In genomic region chr5:134135091-134135655, GRCh38 we compare ENCODE assay signal across 13 cellular contexts. TPM values are rescaled to one million over a fixed set of nuclear protein-coding genes. Genes with fewer than 3 reads are reported as not detected.
DNase-seq lines count a peak whose midpoint lies in the region; ATAC-seq and TF ChIP-seq lines count a peak whose summit lies in the region.
"Had no signal": no experiment of that assay in that cellular context is flagged by ENCODE, and none has a peak within 500 bp of the region (broad histone marks: within the 10 kb centered on the region; RNA-seq: fewer than 3 reads in every experiment).

No MANE protein-coding gene starts in this region.

- in situ Hi-C loops in transverse colon (cut with MboI; ENCODE audit: low pct_ligation_motif_present in 1 of 4, low pct_unique_long_range_greater_than_20kb in 1 of 4, low sequenced_read_pairs in 3 of 4), result no loop called here

- H3K4me1 Mint-ChIP-seq in activated T-cell treated with anti-CD3 and anti-CD28 coated beads, Interleukin-2, amount 50 U/mL, for 72 hours (ENCODE audit: low read depth), result peaks cover 100% of the 10 kb centered on the region

- CTCF ChIA-PET in OCI-LY7 (lab: Charles Lee; ENCODE audit: unreplicated experiment), result no interaction called here

- peak overlapping the region; percentile 9 for H3K27ac Mint-ChIP-seq in activated T-cell treated with anti-CD3 and anti-CD28 coated beads, Interleukin-2, amount 50 U/mL, for 72 hours

- H4K20me1 ChIP-seq in smooth muscle cell (ENCODE audit: low read depth) (peaks cover 100% of the 10 kb centered on the region), OCI-LY7 (ENCODE audit: insufficient read depth, low read length) (no peaks in the 10 kb centered on the region)

- peaks cover 9 to 46% (median 19%) of the 10 kb centered on the region in 9 donors for H3K4me1 ChIP-seq in heart right ventricle
- H3K4me1 ChIP-seq in transverse colon, result no peaks in the 10 kb centered on the region
- no peaks in the 10 kb centered on the region for H3K4me1 ChIP-seq in smooth muscle cell (ENCODE audit: low read depth)
- peaks cover 25% of the 10 kb centered on the region for H3K4me1 ChIP-seq in OCI-LY7 (ENCODE audit: insufficient read depth, low read length, poor library complexity, severe bottlenecking)

- H2AFZ ChIP-seq in smooth muscle cell (ENCODE audit: low read depth) (no peak overlapping the region), OCI-LY7 (ENCODE audit: low read length) (no peak overlapping the region)

- H3K9ac ChIP-seq in smooth muscle cell (ENCODE audit: low read depth), result no peak overlapping the region

- ATAC-seq in left cardiac atrium (no peak), heart right ventricle (no peak), GM18517 (IDR thresholded peaks at IDR 0.05; ENCODE audit: unreplicated experiment) (no peak)
- ATAC-seq in activated T-cell treated with anti-CD3 and anti-CD28 coated beads, Interleukin-2, amount 50 U/mL, for 72 hours (replicated peaks in 1 of 2), result no peak
- ATAC-seq: gastrocnemius medialis had no signal

- H3K4me3 Mint-ChIP-seq in activated T-cell treated with anti-CD3 and anti-CD28 coated beads, Interleukin-2, amount 50 U/mL, for 72 hours, result peak overlapping the region; percentile 21 to 38

- H3K27ac ChIP-seq in heart right ventricle (no peak overlapping the region), transverse colon (no peak overlapping the region), smooth muscle cell (ENCODE audit: low read depth) (no peak overlapping the region), OCI-LY7 (ENCODE audit: low read depth, low read length, poor library complexity, severe bottlenecking) (no peak overlapping the region)

- no peaks in the 10 kb centered on the region for H3K27me3 Mint-ChIP-seq in activated T-cell treated with anti-CD3 and anti-CD28 coated beads, Interleukin-2, amount 50 U/mL, for 72 hours (ENCODE audit: low read depth)

- TF ChIP-seq POLR2A in transverse colon (IDR thresholded peaks at IDR 0.05), result no peak

- TF ChIP-seq CTCF in heart right ventricle (IDR thresholded peaks at IDR 0.05) (no peak), transverse colon (IDR thresholded peaks at IDR 0.05) (no peak), smooth muscle cell (IDR thresholded peaks at IDR 0.05; ENCODE audit: borderline replicate concordance, insufficient read depth, poor library complexity, severe bottlenecking) (no peak), OCI-LY7 (conservative IDR thresholded peaks at IDR 0.05; ENCODE audit: low read length) (no peak)

- no peaks in the 10 kb centered on the region for H3K9me3 Mint-ChIP-seq in activated T-cell treated with anti-CD3 and anti-CD28 coated beads, Interleukin-2, amount 50 U/mL, for 72 hours

- H3K27me3 ChIP-seq in heart right ventricle, result no peaks in the 10 kb centered on the region
- no peaks in the 10 kb centered on the region for H3K27me3 ChIP-seq in transverse colon
- H3K27me3 ChIP-seq in smooth muscle cell (ENCODE audit: low read depth), result no peaks in the 10 kb centered on the region
- H3K27me3 ChIP-seq: gastrocnemius medialis had no signal

- H3K36me3 Mint-ChIP-seq in activated T-cell treated with anti-CD3 and anti-CD28 coated beads, Interleukin-2, amount 50 U/mL, for 72 hours (ENCODE audit: insufficient read depth in 2 of 2), result peaks cover 18 to 37% of the 10 kb centered on the region in 2 donors

- H3K36me3 ChIP-seq in heart right ventricle (peaks cover 0 to 61% (median 10%) of the 10 kb centered on the region in 9 donors), transverse colon (peaks cover 0 to 10% (median 2%) of the 10 kb centered on the region in 4 donors), smooth muscle cell (ENCODE audit: low read depth) (no peaks in the 10 kb centered on the region), OCI-LY7 (ENCODE audit: insufficient read depth, low read length) (peaks cover 15% of the 10 kb centered on the region)

- BruUV-seq in OCI-LY7 (replicated peaks; lab: Mats Ljungman, UMichigan), result no TSS peak

- H3K4me2 ChIP-seq in smooth muscle cell (no peak overlapping the region), OCI-LY7 (ENCODE audit: low read length) (no peak overlapping the region)

- no peak overlapping the region for H3K4me3 ChIP-seq in heart right ventricle
- H3K4me3 ChIP-seq in transverse colon, result no peak overlapping the region
- H3K4me3 ChIP-seq in smooth muscle cell, result no peak overlapping the region
- no peak overlapping the region for H3K4me3 ChIP-seq in OCI-LY7 (ENCODE audit: low read depth, low read length, poor library complexity, severe bottlenecking)
- H3K4me3 ChIP-seq: gastrocnemius medialis had no signal

- intact Hi-C loops in left cardiac atrium (cut with DNase I), result no loop called here
- intact Hi-C loops in heart right ventricle (cut with DNase I), result loop anchor here in 1 of 10 donors (5.0 kb wide), 1 partner anchor 93 kb away; no protein-coding TSS in a partner anchor
- intact Hi-C loops in transverse colon (cut with DNase I; ENCODE audit: low total_unique reads), result no loop called here
- intact Hi-C loops in OCI-LY7 (cut with micrococcal nuclease; ENCODE audit: unreplicated experiment), result no loop called here

- H3K79me2 ChIP-seq in smooth muscle cell (ENCODE audit: low read depth) (peaks cover 5% of the 10 kb centered on the region), OCI-LY7 (ENCODE audit: insufficient read depth, low read depth, low read length) (no peaks in the 10 kb centered on the region)

- H3K9me2 ChIP-seq in OCI-LY7 (ENCODE audit: insufficient read depth, low read length), result no peaks in the 10 kb centered on the region

- DNase-seq in left cardiac atrium (peak; percentile 9), heart right ventricle (no peak), islet precursor cell (peak; percentile 38), transverse colon (peak; percentile 1), smooth muscle cell (lab: John Stamatoyannopoulos, UW; ENCODE audit: unreplicated experiment) (no peak), OCI-LY7 (ENCODE audit: low spot score) (no peak)
- peak in 1 of 2 donors; percentile 1 for DNase-seq in activated T-cell treated with anti-CD3 and anti-CD28 coated beads, Interleukin-2, amount 50 U/mL, for 72 hours
- DNase-seq: cerebellar nuclear complex, mesendoderm, NCI-H1048, NCI-H82 had no signal

- WGBS in heart right ventricle, 2 donors, result 96% methylated on average over 7 of the region's 7 CpGs
- WGBS in transverse colon (ENCODE audit: low coverage in 1 of 2), 2 donors, result 90 to 97% methylated on average over 5 to 7 of the region's 7 CpGs
- 98% methylated on average over 7 of the region's 7 CpGs for WGBS in smooth muscle cell (ENCODE audit: low lambda C conversion rate)

- no peaks in the 10 kb centered on the region for H3F3A ChIP-seq in smooth muscle cell (ENCODE audit: low read depth)

- POLR2A ChIA-PET in OCI-LY7 (lab: Charles Lee), result no interaction called here

- no peaks in the 10 kb centered on the region for H3K9me3 ChIP-seq in heart right ventricle
- no peaks in the 10 kb centered on the region for H3K9me3 ChIP-seq in transverse colon
- H3K9me3 ChIP-seq in smooth muscle cell (replicated peaks; ENCODE audit: low read depth), result no peaks in the 10 kb centered on the region
- no peaks in the 10 kb centered on the region for H3K9me3 ChIP-seq in OCI-LY7 (ENCODE audit: low read length)
- H3K9me3 ChIP-seq: gastrocnemius medialis had no signal

- no peak for TF ChIP-seq EP300 in transverse colon (IDR thresholded peaks at IDR 0.05; ENCODE audit: low read depth)

RNA-seq across cellular contexts. Expression of gene TCF7, which starts 20.7 kb away (rescaled TPM):
- total RNA-seq in left cardiac atrium (1 to 10 TPM; 2.4 to 3.3 TPM), heart right ventricle (1 to 10 TPM in 9 of 10 donors, under 1 TPM in 1; 0.42 to 5.9 (median 2.0) TPM), transverse colon (1 to 10 TPM in 3 of 4 donors, under 1 TPM in 1; 0.60 to 7.1 (median 3.1) TPM), smooth muscle cell (1.8 and 3.2 TPM in 2 replicates), OCI-LY7 (2022) (0.97 and 1.9 TPM in 2 replicates)
- polyA plus RNA-seq in heart right ventricle (1 to 10 TPM; 1.0 TPM), smooth muscle cell (3.4 and 10.8 TPM in 2 replicates)
- 100 to 1,000 TPM; 142 to 265 TPM for total RNA-seq in activated T-cell treated with anti-CD3 and anti-CD28 coated beads, Interleukin-2, amount 50 U/mL, for 72 hours
- 0.39 and 1.1 TPM in 2 replicates for total RNA-seq in OCI-LY7 (2014; rRNA removed; shearing (Covaris generic))

RNA-seq across cellular contexts. Expression of gene SKP1, which starts 41.6 kb away (rescaled TPM):
- total RNA-seq in left cardiac atrium (100 to 1,000 TPM; 391 to 436 TPM), heart right ventricle (100 to 1,000 TPM; 424 to 543 (median 483) TPM), transverse colon (100 to 1,000 TPM in 3 of 4 donors, 10 to 100 TPM in 1; 32.6 to 224 (median 170) TPM), smooth muscle cell (620 and 658 TPM in 2 replicates), OCI-LY7 (2022) (188 and 204 TPM in 2 replicates)
- polyA plus RNA-seq in heart right ventricle (100 to 1,000 TPM in 1 of 2 donors, 10 to 100 TPM in 1; 65.2 to 675 TPM), smooth muscle cell (735 and 739 TPM in 2 replicates)
- 100 to 1,000 TPM; 201 to 238 TPM for total RNA-seq in activated T-cell treated with anti-CD3 and anti-CD28 coated beads, Interleukin-2, amount 50 U/mL, for 72 hours
- total RNA-seq in OCI-LY7 (2014; rRNA removed; shearing (Covaris generic)), result 129 and 142 TPM in 2 replicates

Comparison
In these comparisons a context has a peak if more than half of its experiments do, and no peak if none do; other contexts are left out.
1. DNase-seq: peak in left cardiac atrium (single experiment), islet precursor cell (single experiment) and transverse colon (single experiment); none in heart right ventricle (0 of 2), smooth muscle cell (single experiment) and OCI-LY7 (single experiment).
2. RNA of gene TCF7, which starts 20.7 kb away (total RNA-seq): 142 to 265 TPM in activated T-cell treated with anti-CD3 and anti-CD28 coated beads, Interleukin-2, amount 50 U/mL, for 72 hours; 0.60 to 7.1 TPM in transverse colon, 2.4 to 3.3 TPM in left cardiac atrium, 0.42 to 5.9 TPM in heart right ventricle, 1.8 to 3.2 TPM in smooth muscle cell and 0.39 to 1.9 TPM in OCI-LY7; every median in the first group is over 10 times any median in the second.